ENCODE assay signal across 10 cellular contexts in the genomic region with DNA sequence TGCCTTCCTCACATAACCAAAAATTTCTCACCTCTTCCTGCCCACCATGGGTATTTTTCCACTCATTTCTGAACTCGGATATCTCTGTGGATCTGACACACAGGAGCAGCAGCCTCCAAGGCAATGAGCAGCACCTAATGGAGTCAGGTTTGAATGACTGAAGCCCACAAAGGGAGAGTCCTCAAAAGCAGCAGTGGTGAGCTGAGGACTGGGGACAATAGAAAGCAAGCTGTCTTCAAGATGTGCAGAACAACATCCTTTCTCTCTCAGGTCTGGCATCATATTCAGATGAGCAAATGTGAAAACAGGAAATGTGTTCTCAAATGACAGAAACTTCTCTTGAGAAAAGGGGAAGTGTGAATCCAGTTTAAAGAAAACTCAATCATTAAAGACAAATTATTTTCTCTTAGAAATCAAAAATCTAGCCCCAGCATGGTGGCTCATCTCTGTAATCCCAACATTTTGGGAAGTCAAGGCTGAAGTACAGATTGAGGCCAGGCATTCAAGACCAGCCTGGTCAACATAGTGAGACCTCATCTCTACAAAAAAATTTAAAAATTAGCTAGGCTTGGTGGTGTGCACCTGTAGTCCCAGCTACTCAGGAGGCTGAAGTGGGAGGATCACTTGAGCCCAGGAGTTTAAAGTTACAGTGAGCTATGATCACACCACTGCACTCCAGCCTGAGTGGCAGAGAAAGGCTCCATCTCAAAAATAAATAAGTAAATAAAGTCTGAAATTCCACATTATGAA. TPM values are rescaled to one million over a fixed set of nuclear protein-coding genes. Genes with fewer than 3 reads are reported as not detected.
A peak's percentile ranks its signal among the peaks of the same experiment; 100 is the strongest.
DNase-seq lines count a peak whose midpoint lies in the region; ATAC-seq and TF ChIP-seq lines count a peak whose summit lies in the region.
"Had no signal": no experiment of that assay in that cellular context is flagged by ENCODE, and none has a peak within 500 bp of the region (broad histone marks: within the 10 kb centered on the region; RNA-seq: fewer than 3 reads in every experiment).

No MANE protein-coding gene starts in this region.

- H3K4me3 ChIP-seq in OCI-LY3 (ENCODE audit: low read length) (peak overlapping the region; percentile 72), dorsolateral prefrontal cortex (no peak overlapping the region)

- intact Hi-C loops in dorsolateral prefrontal cortex (cut with DNase I), result no loop called here

- peaks cover 15% of the 10 kb centered on the region; the same call in 1 of the 2 replicates for H3K9me3 ChIP-seq in OCI-LY3 (ENCODE audit: insufficient read depth, low read length)

- peaks cover 3% of the 10 kb centered on the region; the same call in 1 of the 2 replicates for H3K79me2 ChIP-seq in OCI-LY3 (ENCODE audit: low read length)

- peak; percentile 98 for ATAC-seq in HG02798 (IDR thresholded peaks at IDR 0.05; ENCODE audit: poor library complexity, unreplicated experiment)

- DNase-seq in SIG-M5 treated with dmso at 0.1 percent for 504 hours (lab: John Stamatoyannopoulos, UW; ENCODE audit: unreplicated experiment) (peak; percentile 46), SIG-M5 (lab: John Stamatoyannopoulos, UW) (no peak), immature natural killer cell (peak; percentile 11 to 34 (median 13)), dorsolateral prefrontal cortex (no peak), glomerular visceral epithelial cell (ENCODE audit: extremely low spot score) (no peak), AG08396 (ENCODE audit: low spot score) (no peak)

- peak overlapping the region; percentile 90 for H3K9ac ChIP-seq in OCI-LY3 (ENCODE audit: low read length)

- H3K36me3 ChIP-seq in OCI-LY3 (replicated peaks; ENCODE audit: low read depth, low read length), result peaks cover 12% of the 10 kb centered on the region

- no peaks in the 10 kb centered on the region for H3K36me3 Mint-ChIP-seq in immature natural killer cell

- H2AFZ ChIP-seq in OCI-LY3 (ENCODE audit: low read depth, low read length), result no peak overlapping the region

- H3K27me3 ChIP-seq in OCI-LY3 (ENCODE audit: low read depth, low read length) (no peaks in the 10 kb centered on the region), dorsolateral prefrontal cortex (no peaks in the 10 kb centered on the region)

- peak overlapping the region; percentile 77 for H3K4me2 ChIP-seq in OCI-LY3 (ENCODE audit: low read length)

- H3K4me1 Mint-ChIP-seq in immature natural killer cell, result peaks cover 19 to 22% of the 10 kb centered on the region in 2 donors

- TF ChIP-seq CTCF in OCI-LY3 (IDR thresholded peaks at IDR 0.05; ENCODE audit: low read depth, low read length), result peak; percentile 32
- TF ChIP-seq CTCF in dorsolateral prefrontal cortex (IDR thresholded peaks at IDR 0.05 in 54 of 56, conservative IDR thresholded peaks at IDR 0.05 in 2 of 56; ENCODE audit: low read depth in 1 of 56, partially characterized antibody in 56 of 56), result no peak

- peak overlapping the region; percentile 75 to 97 (median 82) for H3K4me3 Mint-ChIP-seq in immature natural killer cell

- H3K27ac Mint-ChIP-seq in immature natural killer cell, result peak overlapping the region; percentile 67 to 98 (median 92)

- H3K27me3 Mint-ChIP-seq in immature natural killer cell (ENCODE audit: low read depth in 3 of 3), result peaks cover 0 to 3% (median 0%) of the 10 kb centered on the region in 3 donors

- peaks cover 56% of the 10 kb centered on the region for H3K4me1 ChIP-seq in OCI-LY3 (ENCODE audit: low read length)

- H3K9me3 Mint-ChIP-seq in immature natural killer cell, result peaks cover 0 to 3% (median 0%) of the 10 kb centered on the region in 6 donors

- H4K20me1 ChIP-seq in OCI-LY3 (ENCODE audit: insufficient read depth, low read length), result no peaks in the 10 kb centered on the region

- peak overlapping the region; percentile 98 for H3K27ac ChIP-seq in OCI-LY3 (ENCODE audit: low read length)
- peak overlapping the region in 3 of 59 donors; percentile 5 to 32 (median 21) for H3K27ac ChIP-seq in dorsolateral prefrontal cortex

RNA-seq across cellular contexts. Expression of a gene that starts 54.2 kb away (rescaled TPM):
- under 1 TPM in 2 of 3 donors, not detected in 1; 0.14 to 0.50 TPM for polyA plus RNA-seq in immature natural killer cell
- total RNA-seq in dorsolateral prefrontal cortex, result 1 to 10 TPM in 61 of 120 experiments, under 1 TPM in 38, not detected in 21; 0.34 to 4.4 (median 1.1) TPM
- total RNA-seq: fibroblast of villous mesenchyme had no signal
- polyA plus RNA-seq: AG04450 had no signal

Comparison
In these comparisons a context has a peak if more than half of its experiments do, and no peak if none do; other contexts are left out.
1. DNase-seq: peak in SIG-M5 treated with dmso at 0.1 percent for 504 hours (single experiment) and immature natural killer cell (3 of 3); none in SIG-M5 (single experiment), dorsolateral prefrontal cortex (0 of 10), glomerular visceral epithelial cell (single experiment) and AG08396 (single experiment).